31 cellular contexts compared by ENCODE assay signal in genomic region chr5:4205408-4205807, GRCh38.
A peak's percentile ranks its signal among the peaks of the same experiment; 100 is the strongest.
DNase-seq lines count a peak whose midpoint lies in the region; ATAC-seq and TF ChIP-seq lines count a peak whose summit lies in the region.
"Had no signal": no experiment of that assay in that cellular context is flagged by ENCODE, and none has a peak within 500 bp of the region (broad histone marks: within the 10 kb centered on the region; RNA-seq: fewer than 3 reads in every experiment).

No MANE protein-coding gene starts in this region.

- TF ChIP-seq CTCF in fibroblast of the aortic adventitia (IDR thresholded peaks at IDR 0.05; ENCODE audit: insufficient read depth, low read length) (no peak), nephron (IDR thresholded peaks at IDR 0.05; ENCODE audit: unreplicated experiment in 3 of 3) (no peak), vagina (IDR thresholded peaks at IDR 0.05) (no peak)

- ATAC-seq in Right ventricle myocardium inferior: peak; percentile 69
- ATAC-seq in HG03159 (IDR thresholded peaks at IDR 0.05; ENCODE audit: unreplicated experiment): no peak
- ATAC-seq: activated CD8-positive, alpha-beta memory T cell treated with anti-CD3 and anti-CD28 coated beads, Interleukin-2, amount 10 ng/mL, durations not matched to agents 7 days and 5 days; Panc1 had no signal

- H3K27ac ChIP-seq in vagina: peak overlapping the region; percentile 2
- no peak overlapping the region for H3K27ac ChIP-seq in effector memory CD4-positive, alpha-beta T cell (ENCODE audit: insufficient read depth, low read length, poor library complexity, severe bottlenecking)
- H3K27ac ChIP-seq: epithelial cell of prostate, SJCRH30 had no signal

- H3K27me3 ChIP-seq in vagina: no peaks in the 10 kb centered on the region
- no peaks in the 10 kb centered on the region for H3K27me3 ChIP-seq in effector memory CD4-positive, alpha-beta T cell (replicated peaks; ENCODE audit: control insufficient read depth, insufficient read depth, low read length, poor library complexity, severe bottlenecking)
- H3K27me3 ChIP-seq: SJCRH30, upper lobe of left lung had no signal

- intact Hi-C loops in Right ventricle myocardium inferior (cut with DNase I) (no loop called here), cardiac septum (cut with DNase I) (no loop called here), vagina (cut with DNase I) (no loop called here)

- DNase-seq in Right ventricle myocardium inferior (ENCODE audit: missing footprints): no peak
- DNase-seq in cardiac septum (ENCODE audit: low spot score): no peak
- peak; percentile 4 for DNase-seq in fibroblast of the aortic adventitia (ENCODE audit: low read depth)
- DNase-seq in vagina (ENCODE audit: extremely low spot score in 2 of 2): peak in 1 of 2 donors; percentile 6
- no peak for DNase-seq in DMS 273 treated with DMSO at 0.1 percent for 48 hours (lab: John Stamatoyannopoulos, UW)
- no peak for DNase-seq in effector memory CD4-positive, alpha-beta T cell
- DNase-seq: activated CD4-positive, alpha-beta T cell treated with anti-CD3 and anti-CD28 coated beads, Interleukin-2, amount 10 ng/mL, durations not matched to agents 24 days and 14 days; activated CD8-positive, alpha-beta memory T cell treated with anti-CD3 and anti-CD28 coated beads, Interleukin-2, amount 10 ng/mL, durations not matched to agents 7 days and 5 days; AML-193; DMS79; foreskin melanocyte; HCEC 1CT; KBM-7; naive B cell; NCI-H2029; NCI-H226; NCI-H82; retina; SJCRH30; stimulated activated CD4-positive, alpha-beta T cell treated with anti-CD3 and anti-CD28 coated beads, Interleukin-12 subunit alpha, Interleukin-12 subunit beta, amount 100 ng/mL, for 4 hours; stimulated activated CD4-positive, alpha-beta T cell treated with anti-CD3 and anti-CD28 coated beads, Interleukin-4, amount 100 ng/mL, for 4 hours; upper lobe of left lung had no signal

- H3K4me1 Mint-ChIP-seq in nephron: peaks cover 46% of the 10 kb centered on the region
- H3K4me1 Mint-ChIP-seq: activated CD4-positive, alpha-beta T cell treated with anti-CD3 and anti-CD28 coated beads, Interleukin-2, amount 10 ng/mL, durations not matched to agents 24 days and 14 days; activated CD8-positive, alpha-beta memory T cell treated with anti-CD3 and anti-CD28 coated beads, Interleukin-2, amount 10 ng/mL, durations not matched to agents 7 days and 5 days; memory B cell; naive B cell had no signal

- no peaks in the 10 kb centered on the region for H3K36me3 Mint-ChIP-seq in nephron (ENCODE audit: low read depth)
- H3K36me3 Mint-ChIP-seq: activated CD8-positive, alpha-beta memory T cell treated with anti-CD3 and anti-CD28 coated beads, Interleukin-2, amount 10 ng/mL, durations not matched to agents 7 days and 5 days; activated naive CD8-positive, alpha-beta T cell; memory B cell; naive B cell had no signal

- TF ChIP-seq POLR2A in vagina (IDR thresholded peaks at IDR 0.05): no peak

- H3K9me3 ChIP-seq in vagina: no peaks in the 10 kb centered on the region
- H3K9me3 ChIP-seq in effector memory CD4-positive, alpha-beta T cell (ENCODE audit: control insufficient read depth, low read length): no peaks in the 10 kb centered on the region
- H3K9me3 ChIP-seq: SJCRH30, upper lobe of left lung had no signal

- H3K27ac Mint-ChIP-seq in nephron: peak overlapping the region; percentile 16 to 74 (median 43)
- H3K27ac Mint-ChIP-seq: activated CD4-positive, alpha-beta T cell treated with anti-CD3 and anti-CD28 coated beads, Interleukin-2, amount 10 ng/mL, durations not matched to agents 24 days and 14 days; activated CD8-positive, alpha-beta memory T cell treated with anti-CD3 and anti-CD28 coated beads, Interleukin-2, amount 10 ng/mL, durations not matched to agents 7 days and 5 days; activated naive CD8-positive, alpha-beta T cell; activated T-helper 1 cell treated with anti-CD3 and anti-CD28 coated beads, Interleukin-12 subunit alpha, Interleukin-12 subunit beta, Interleukin-2, Interleukin-4 antibody, amounts not matched to agents 30 ng/mL and 10 ng/mL and 1 ng/mL, durations not matched to agents 14 hours and 24 hours and 36 hours; memory B cell; stimulated activated naive CD8-positive, alpha-beta T cell treated with anti-CD3 and anti-CD28 coated beads, Interleukin-15, Interleukin-2, amounts not matched to agents 100 ng/mL and 50 ng/mL, for 24 hours; T-helper 1 cell treated with Interleukin-12 subunit alpha and Interleukin-12 subunit beta and Interleukin-4 antibody, amounts not matched to agents 30 μg/mL and 1 μg/mL, for 36 hours had no signal

- H3K9me3 Mint-ChIP-seq in nephron: no peaks in the 10 kb centered on the region
- H3K9me3 Mint-ChIP-seq: activated CD4-positive, alpha-beta T cell treated with anti-CD3 and anti-CD28 coated beads, Interleukin-2, amount 10 ng/mL, durations not matched to agents 24 days and 14 days had no signal

- no peaks in the 10 kb centered on the region for H3K36me3 ChIP-seq in vagina
- no peaks in the 10 kb centered on the region for H3K36me3 ChIP-seq in effector memory CD4-positive, alpha-beta T cell (ENCODE audit: control insufficient read depth, insufficient read depth, low read length)
- H3K36me3 ChIP-seq: SJCRH30, upper lobe of left lung had no signal

- no peak overlapping the region for H3K4me3 Mint-ChIP-seq in nephron
- H3K4me3 Mint-ChIP-seq: activated CD4-positive, alpha-beta T cell treated with anti-CD3 and anti-CD28 coated beads, Interleukin-2, amount 10 ng/mL, durations not matched to agents 24 days and 14 days; activated CD8-positive, alpha-beta memory T cell treated with anti-CD3 and anti-CD28 coated beads, Interleukin-2, amount 10 ng/mL, durations not matched to agents 7 days and 5 days; activated naive CD8-positive, alpha-beta T cell; activated T-helper 1 cell treated with anti-CD3 and anti-CD28 coated beads, Interleukin-12 subunit alpha, Interleukin-12 subunit beta, Interleukin-2, Interleukin-4 antibody, amounts not matched to agents 30 ng/mL and 10 ng/mL and 1 ng/mL, durations not matched to agents 14 hours and 24 hours and 36 hours; memory B cell; naive B cell; stimulated activated naive CD8-positive, alpha-beta T cell treated with anti-CD3 and anti-CD28 coated beads, Interleukin-15, Interleukin-2, amounts not matched to agents 100 ng/mL and 50 ng/mL, for 24 hours; T-helper 1 cell treated with Interleukin-12 subunit alpha and Interleukin-12 subunit beta and Interleukin-4 antibody, amounts not matched to agents 30 μg/mL and 1 μg/mL, for 36 hours had no signal

- H3K4me1 ChIP-seq in vagina: peaks cover 6% of the 10 kb centered on the region
- no peaks in the 10 kb centered on the region for H3K4me1 ChIP-seq in effector memory CD4-positive, alpha-beta T cell (ENCODE audit: control insufficient read depth, insufficient read depth, low read length, poor library complexity, severe bottlenecking)
- H3K4me1 ChIP-seq: SJCRH30 had no signal

- H3K27me3 Mint-ChIP-seq in nephron (ENCODE audit: low read depth): peaks cover 19% of the 10 kb centered on the region
- H3K27me3 Mint-ChIP-seq: activated CD4-positive, alpha-beta T cell treated with anti-CD3 and anti-CD28 coated beads, Interleukin-2, amount 10 ng/mL, durations not matched to agents 24 days and 14 days; activated CD8-positive, alpha-beta memory T cell treated with anti-CD3 and anti-CD28 coated beads, Interleukin-2, amount 10 ng/mL, durations not matched to agents 7 days and 5 days; activated naive CD8-positive, alpha-beta T cell; memory B cell; naive B cell; stimulated activated naive CD8-positive, alpha-beta T cell treated with anti-CD3 and anti-CD28 coated beads, Interleukin-15, Interleukin-2, amounts not matched to agents 100 ng/mL and 50 ng/mL, for 24 hours had no signal

- H3K4me3 ChIP-seq in fibroblast of the aortic adventitia (ENCODE audit: low read depth, low read length) (no peak overlapping the region), vagina (no peak overlapping the region)
- no peak overlapping the region for H3K4me3 ChIP-seq in effector memory CD4-positive, alpha-beta T cell (ENCODE audit: insufficient read depth, low read depth, low read length, poor library complexity, severe bottlenecking)
- H3K4me3 ChIP-seq: SJCRH30, upper lobe of left lung had no signal
